ENCODE assay signal across 17 cellular contexts in genomic region chr4:102758241-102758871, GRCh38. TPM values are rescaled to one million over a fixed set of nuclear protein-coding genes. Genes with fewer than 3 reads are reported as not detected.
DNase-seq lines count a peak whose midpoint lies in the region; ATAC-seq and TF ChIP-seq lines count a peak whose summit lies in the region.
"Had no signal": no experiment of that assay in that cellular context is flagged by ENCODE, and none has a peak within 500 bp of the region (broad histone marks: within the 10 kb centered on the region; RNA-seq: fewer than 3 reads in every experiment).

No MANE protein-coding gene starts in this region.

- H3K4me1 Mint-ChIP-seq in dendritic cell treated with granulocyte-macrophage colony-stimulating factor and Interleukin-4, amounts not matched to agents 40 ng/mL and 50 ng/mL, for 4 days (ENCODE audit: low read depth) = peaks cover 49% of the 10 kb centered on the region

- ATAC-seq in HG02885 (IDR thresholded peaks at IDR 0.05; ENCODE audit: poor library complexity, unreplicated experiment) = no peak

- H3K9me3 Mint-ChIP-seq in dendritic cell treated with granulocyte-macrophage colony-stimulating factor and Interleukin-4, amounts not matched to agents 40 ng/mL and 50 ng/mL, for 4 days = no peaks in the 10 kb centered on the region
- H3K9me3 Mint-ChIP-seq: stimulated activated naive CD8-positive, alpha-beta T cell treated with anti-CD3 and anti-CD28 coated beads, Interleukin-15, Interleukin-2, amounts not matched to agents 100 ng/mL and 50 ng/mL, for 24 hours had no signal

- H3K4me3 Mint-ChIP-seq in dendritic cell treated with granulocyte-macrophage colony-stimulating factor and Interleukin-4, amounts not matched to agents 40 ng/mL and 50 ng/mL, for 4 days = peak overlapping the region; percentile 82
- H3K4me3 Mint-ChIP-seq: activated CD4-positive, alpha-beta T cell treated with anti-CD3 and anti-CD28 coated beads, Interleukin-2, amount 10 ng/mL, durations not matched to agents 7 days and 5 days had no signal

- intact Hi-C loops in dendritic cell treated with granulocyte-macrophage colony-stimulating factor and Interleukin-4, amounts not matched to agents 40 ng/mL and 50 ng/mL, for 4 days (cut with micrococcal nuclease) = no loop called here
- intact Hi-C loops in stomach (cut with DNase I; ENCODE audit: low total_unique reads) = no loop called here

- H3K36me3 ChIP-seq in stomach = no peaks in the 10 kb centered on the region
- H3K36me3 ChIP-seq: ascending aorta, colonic mucosa, prostate gland, vagina had no signal

- TF ChIP-seq POLR2A in stomach (IDR thresholded peaks at IDR 0.05) = no peak

- peaks cover 6% of the 10 kb centered on the region for H3K27me3 Mint-ChIP-seq in dendritic cell treated with granulocyte-macrophage colony-stimulating factor and Interleukin-4, amounts not matched to agents 40 ng/mL and 50 ng/mL, for 4 days
- H3K27me3 Mint-ChIP-seq: stimulated activated naive CD8-positive, alpha-beta T cell treated with anti-CD3 and anti-CD28 coated beads, Interleukin-15, Interleukin-2, amounts not matched to agents 100 ng/mL and 50 ng/mL, for 24 hours had no signal

- H3K36me3 Mint-ChIP-seq in dendritic cell treated with granulocyte-macrophage colony-stimulating factor and Interleukin-4, amounts not matched to agents 40 ng/mL and 50 ng/mL, for 4 days (ENCODE audit: low read depth) = peaks cover 44% of the 10 kb centered on the region

- H3K9me3 ChIP-seq in stomach = no peaks in the 10 kb centered on the region
- H3K9me3 ChIP-seq: ascending aorta, colonic mucosa, prostate gland, SK-N-SH, vagina had no signal

- TF ChIP-seq CTCF in LNCaP clone FGC (IDR thresholded peaks at IDR 0.05; ENCODE audit: control insufficient read depth, extremely low read depth, insufficient read depth) (no peak), stomach (IDR thresholded peaks at IDR 0.05) (no peak)

- H3K27ac Mint-ChIP-seq in dendritic cell treated with granulocyte-macrophage colony-stimulating factor and Interleukin-4, amounts not matched to agents 40 ng/mL and 50 ng/mL, for 4 days = peak overlapping the region; percentile 96
- H3K27ac Mint-ChIP-seq: activated CD4-positive, alpha-beta T cell treated with anti-CD3 and anti-CD28 coated beads, Interleukin-2, amount 10 ng/mL, durations not matched to agents 7 days and 5 days had no signal

- 64 to 75% (median 74%) methylated on average over 10 of the region's 10 CpGs for WGBS in stomach, 5 donors

- peaks cover 13 to 46% (median 27%) of the 10 kb centered on the region in 4 donors for H3K4me1 ChIP-seq in stomach
- H3K4me1 ChIP-seq: colonic mucosa, prostate gland had no signal

- peak overlapping the region in 4 of 5 donors; percentile 3 to 54 (median 38) for H3K27ac ChIP-seq in stomach
- H3K27ac ChIP-seq: colonic mucosa, prostate gland, vagina had no signal

- H3K27me3 ChIP-seq in stomach = no peaks in the 10 kb centered on the region
- H3K27me3 ChIP-seq: ascending aorta, colonic mucosa, vagina had no signal

- TF ChIP-seq EP300 in stomach (IDR thresholded peaks at IDR 0.05) = no peak

- peak; percentile 25 for DNase-seq in SIG-M5 treated with dmso at 0.1 percent for 504 hours (lab: John Stamatoyannopoulos, UW; ENCODE audit: unreplicated experiment)
- no peak for DNase-seq in SIG-M5 (lab: John Stamatoyannopoulos, UW)
- DNase-seq in LNCaP clone FGC (ENCODE audit: low read depth) = peak; percentile 96
- no peak for DNase-seq in stomach
- DNase-seq in anterior cingulate cortex (lab: John Stamatoyannopoulos, UW) = no peak
- no peak for DNase-seq in Kasumi-1 (lab: John Stamatoyannopoulos, UW)
- DNase-seq: activated CD4-positive, alpha-beta T cell treated with anti-CD3 and anti-CD28 coated beads, Interleukin-2, amount 10 ng/mL, durations not matched to agents 7 days and 5 days; activated naive CD4-positive, alpha-beta T cell treated with Interleukin-2 at 50 U/mL for 16 hours; colonic mucosa; NCI-H2171 treated with DMSO at 0.1 percent for 48 hours; SK-N-SH had no signal

- no peak overlapping the region for H3K4me3 ChIP-seq in LNCaP clone FGC (ENCODE audit: low read depth, low read length)
- H3K4me3 ChIP-seq in stomach = no peak overlapping the region
- H3K4me3 ChIP-seq: colonic mucosa, prostate gland, vagina had no signal

RNA-seq across cellular contexts. Expression of gene MANBA, which starts 2.4 kb away (rescaled TPM):
- 10 to 100 TPM; 21.0 to 69.4 (median 43.9) TPM for total RNA-seq in stomach
- 10 to 100 TPM in 2 of 3 donors, 1 to 10 TPM in 1; 8.4 to 15.7 (median 12.3) TPM for polyA plus RNA-seq in stomach

Comparison
In these comparisons a context has a peak if more than half of its experiments do, and no peak if none do; other contexts are left out.
1. DNase-seq: peak in SIG-M5 treated with dmso at 0.1 percent for 504 hours (single experiment) and LNCaP clone FGC (single experiment); none in SIG-M5 (single experiment), stomach (single experiment), anterior cingulate cortex (0 of 58) and Kasumi-1 (0 of 2).